ENCODE assay signal across 1 cellular context in genomic region chr9:131067625-131068024, GRCh38.
TF ChIP-seq lines count a peak whose summit lies in the region.

No MANE protein-coding gene starts in this region.

TF ChIP-seq in H1, 55 proteins besides CTCF, POLR2A, EP300 and RAD21:
- TF ChIP-seq TBP (IDR thresholded peaks at IDR 0.05; ENCODE audit: low read depth, low read length), result no peak
- no peak for TF ChIP-seq SIX5 (IDR thresholded peaks at IDR 0.05; ENCODE audit: low read depth, low read length)
- TF ChIP-seq ATF2 (IDR thresholded peaks at IDR 0.05; ENCODE audit: low read length), result no peak
- no peak for TF ChIP-seq KDM4A (IDR thresholded peaks at IDR 0.05; ENCODE audit: low read depth, low read length, severe bottlenecking)
- TF ChIP-seq SIRT6 (IDR thresholded peaks at IDR 0.05; ENCODE audit: low read length), result no peak
- no peak for TF ChIP-seq EZH2 (IDR thresholded peaks at IDR 0.05; ENCODE audit: low read depth, low read length, severe bottlenecking)
- TF ChIP-seq GTF2F1 (IDR thresholded peaks at IDR 0.05; ENCODE audit: borderline replicate concordance, low read depth, low read length), result no peak
- TF ChIP-seq JUND (IDR thresholded peaks at IDR 0.05; ENCODE audit: low read length), result no peak
- TF ChIP-seq FOSL1 (IDR thresholded peaks at IDR 0.05; ENCODE audit: insufficient read depth, low read depth, low read length), result no peak
- no peak for TF ChIP-seq NRF1 (IDR thresholded peaks at IDR 0.05; ENCODE audit: low read depth, low read length)
- TF ChIP-seq RBBP5 (IDR thresholded peaks at IDR 0.05; ENCODE audit: borderline replicate concordance, low read depth, low read length), result no peak
- TF ChIP-seq KDM5A (IDR thresholded peaks at IDR 0.05; ENCODE audit: low read length), result no peak
- TF ChIP-seq YY1 (IDR thresholded peaks at IDR 0.05; ENCODE audit: low read depth, low read length), result no peak
